In genomic region chr11:119474682-119475596, GRCh38 we compare ENCODE assay signal across 8 cellular contexts. TPM values are rescaled to one million over a fixed set of nuclear protein-coding genes. Genes with fewer than 3 reads are reported as not detected.
DNase-seq lines count a peak whose midpoint lies in the region; ATAC-seq lines count a peak whose summit lies in the region.

No MANE protein-coding gene starts in this region.

- H3K27me3 Mint-ChIP-seq in activated CD4-positive, alpha-beta memory T cell treated with anti-CD3 and anti-CD28 coated beads for 36 hours = peaks cover 14% of the 10 kb centered on the region

- ATAC-seq in GM21360 (IDR thresholded peaks at IDR 0.05; ENCODE audit: unreplicated experiment) = no peak

- no peaks in the 10 kb centered on the region for H3K4me1 Mint-ChIP-seq in activated CD4-positive, alpha-beta memory T cell treated with anti-CD3 and anti-CD28 coated beads for 36 hours (ENCODE audit: low read depth)

- H3K27ac Mint-ChIP-seq in activated CD4-positive, alpha-beta memory T cell treated with anti-CD3 and anti-CD28 coated beads for 36 hours = no peak overlapping the region

- intact Hi-C loops in activated CD4-positive, alpha-beta memory T cell treated with anti-CD3 and anti-CD28 coated beads for 36 hours (cut with micrococcal nuclease) = loop anchor here (1.0 to 10.0 kb wide), 2 partner anchors 90 to 119 kb away; partner anchors contain the start of gene USP2

- POLR2A ChIA-PET in activated CD4-positive, alpha-beta memory T cell treated with anti-CD3 and anti-CD28 coated beads for 36 hours (lab: Charles Lee) = no interaction called here

- DNase-seq in AG20443 (ENCODE audit: low spot score) (peak; percentile 83), GM19240 (ENCODE audit: insufficient read length, low spot score) (peak; percentile 28), NCI-H446 (lab: John Stamatoyannopoulos, UW) (peak; percentile 74 to 83), medulla oblongata (ENCODE audit: extremely low spot score) (peak; percentile 85)
- peak; percentile 72 for DNase-seq in activated CD4-positive, alpha-beta memory T cell treated with anti-CD3 and anti-CD28 coated beads for 36 hours
- peak; percentile 19 for DNase-seq in effector CD8-positive, alpha-beta T cell (lab: John Stamatoyannopoulos, UW)
- DNase-seq in stimulated activated CD8-positive, alpha-beta memory T cell treated with anti-CD3 and anti-CD28 coated beads, Interleukin-15, amount 100 ng/mL, for 24 hours (ENCODE audit: low read depth) = peak; percentile 11

- no peaks in the 10 kb centered on the region for H3K36me3 Mint-ChIP-seq in activated CD4-positive, alpha-beta memory T cell treated with anti-CD3 and anti-CD28 coated beads for 36 hours

- CTCF ChIA-PET in activated CD4-positive, alpha-beta memory T cell treated with anti-CD3 and anti-CD28 coated beads for 36 hours (lab: Charles Lee) = interaction anchor here (0.6 to 3.7 kb wide), 48 partner anchors 9 to 254 kb away, joined by 3 to 131 read pairs (median 5); partner anchors contain the start of genes C1QTNF5, NECTIN1 and USP2

- H3K9me3 Mint-ChIP-seq in activated CD4-positive, alpha-beta memory T cell treated with anti-CD3 and anti-CD28 coated beads for 36 hours = no peaks in the 10 kb centered on the region

- H3K4me3 Mint-ChIP-seq in activated CD4-positive, alpha-beta memory T cell treated with anti-CD3 and anti-CD28 coated beads for 36 hours = no peak overlapping the region

RNA-seq across cellular contexts. Expression of gene THY1, which starts 52.0 kb away (rescaled TPM):
- total RNA-seq in activated CD4-positive, alpha-beta memory T cell treated with anti-CD3 and anti-CD28 coated beads for 36 hours = 1 to 10 TPM; 5.4 to 6.9 TPM

Comparison
In these comparisons a context has a peak if more than half of its experiments do, and no peak if none do; other contexts are left out.
1. DNase-seq: peak in every context shown above with its lines; median percentile 85 in medulla oblongata; 83 in AG20443; 78 in NCI-H446; 72 in activated CD4-positive, alpha-beta memory T cell treated with anti-CD3 and anti-CD28 coated beads for 36 hours; 28 in GM19240; 19 in effector CD8-positive, alpha-beta T cell; 11 in stimulated activated CD8-positive, alpha-beta memory T cell treated with anti-CD3 and anti-CD28 coated beads, Interleukin-15, amount 100 ng/mL, for 24 hours.